ENCODE assay signal across 17 cellular contexts in genomic region chr7:117053407-117053806, GRCh38.
DNase-seq lines count a peak whose midpoint lies in the region; ATAC-seq and TF ChIP-seq lines count a peak whose summit lies in the region.
"Had no signal": no experiment of that assay in that cellular context is flagged by ENCODE, and none has a peak within 500 bp of the region (broad histone marks: within the 10 kb centered on the region; RNA-seq: fewer than 3 reads in every experiment).

No MANE protein-coding gene starts in this region.

- no peak overlapping the region for H3K27ac ChIP-seq in mesenchymal stem cell (ENCODE audit: low read length, poor library complexity, severe bottlenecking)
- H3K27ac ChIP-seq: C4-2B, HL-60 had no signal

- no peak overlapping the region for H2BK5ac ChIP-seq in mesenchymal stem cell (ENCODE audit: low read depth, low read length, poor library complexity, severe bottlenecking)

- H3K36me3 ChIP-seq in mesenchymal stem cell (ENCODE audit: control insufficient read depth in 1 of 2, insufficient read depth in 2 of 2, low read depth in 1 of 2, low read length in 2 of 2), result no peaks in the 10 kb centered on the region

- H3K4me3 Mint-ChIP-seq in WTC11, result no peak overlapping the region

- no peak overlapping the region for H3K23ac ChIP-seq in mesenchymal stem cell (ENCODE audit: low read length in 2 of 2)

- no peak for TF ChIP-seq CTCF in WTC11 (IDR thresholded peaks at IDR 0.05)

- no peak overlapping the region for H2BK15ac ChIP-seq in mesenchymal stem cell (ENCODE audit: low read depth, poor library complexity, severe bottlenecking)

- H3K4me1 Mint-ChIP-seq in WTC11, result no peaks in the 10 kb centered on the region; the same call in 1 of the 2 replicates

- no peak overlapping the region for H3K4me3 ChIP-seq in mesenchymal stem cell (ENCODE audit: insufficient read depth in 1 of 2, low read depth in 1 of 2, low read length in 2 of 2)
- H3K4me3 ChIP-seq: GM12878 had no signal

- CTCF ChIA-PET in WTC11 (lab: Charles Lee), result no interaction called here

- DNase-seq in AG08395 (ENCODE audit: low spot score) (peak; percentile 7), AG20443 (ENCODE audit: low spot score) (peak; percentile 18), WTC11 (ENCODE audit: low spot score) (no peak), mesenchymal stem cell (no peak), DMS79 treated with DMSO at 0.1 percent for 48 hours (lab: John Stamatoyannopoulos, UW) (no peak), NCI-H1092 (lab: John Stamatoyannopoulos, UW) (no peak), T1000 (lab: John Stamatoyannopoulos, UW) (no peak)
- DNase-seq: KBM-7, NCI-H1092 treated with DMSO at 0.1 percent for 48 hours, NCI-H1694, NCI-H446, NCI-H82, SHP77 had no signal

- no peak overlapping the region for H4K8ac ChIP-seq in mesenchymal stem cell (ENCODE audit: low read length)

- H2BK12ac ChIP-seq in mesenchymal stem cell (ENCODE audit: low read length in 2 of 2), result no peak overlapping the region

- no peaks in the 10 kb centered on the region for H3K36me3 Mint-ChIP-seq in WTC11

- no peaks in the 10 kb centered on the region for H3K27me3 ChIP-seq in mesenchymal stem cell (ENCODE audit: control insufficient read depth in 1 of 2, insufficient read depth in 1 of 2, low read length in 2 of 2)

- peak; percentile 53 for ATAC-seq in WTC11
- ATAC-seq: GM12878, SK-N-SH treated with all-trans-retinoic acid at 6 μM for 48 hours had no signal

- H2AFZ ChIP-seq in mesenchymal stem cell (ENCODE audit: low read depth, low read length), result no peak overlapping the region

- H3K27ac Mint-ChIP-seq in WTC11, result peak overlapping the region; percentile 16; the same call in 1 of the 2 replicates

- H3K4me1 ChIP-seq in mesenchymal stem cell (ENCODE audit: control insufficient read depth, insufficient read depth, low read depth, low read length), result peaks cover 2% of the 10 kb centered on the region

- H2AK5ac ChIP-seq in mesenchymal stem cell (ENCODE audit: low read length, severe bottlenecking), result no peak overlapping the region

- H2BK120ac ChIP-seq in mesenchymal stem cell (ENCODE audit: low read depth, low read length), result peak overlapping the region; percentile 49

- H3K18ac ChIP-seq in mesenchymal stem cell (ENCODE audit: low read depth in 1 of 2, low read length in 2 of 2), result no peak overlapping the region

- H3K9ac ChIP-seq in mesenchymal stem cell (ENCODE audit: low read length), result no peak overlapping the region

- peak overlapping the region; percentile 7 for H4K91ac ChIP-seq in mesenchymal stem cell (ENCODE audit: low read length)

- WGBS in mesenchymal stem cell, result 94% methylated on average over 1 of the region's 1 CpG

- no peaks in the 10 kb centered on the region for H3K27me3 Mint-ChIP-seq in WTC11 (ENCODE audit: low read depth)

- POLR2A ChIA-PET in WTC11 (lab: Charles Lee), result no interaction called here

- peaks cover 8% of the 10 kb centered on the region; the same call in 1 of the 2 replicates for H3K9me3 Mint-ChIP-seq in WTC11

- H3K79me1 ChIP-seq in mesenchymal stem cell (replicated peaks; ENCODE audit: low read length, poor library complexity, severe bottlenecking), result peaks cover 24% of the 10 kb centered on the region

- no peak overlapping the region for H3K14ac ChIP-seq in mesenchymal stem cell (ENCODE audit: low read length in 2 of 2)

- H3K4ac ChIP-seq in mesenchymal stem cell (ENCODE audit: low read depth in 1 of 2, low read length in 2 of 2), result no peak overlapping the region

- H3K4me2 ChIP-seq in mesenchymal stem cell (ENCODE audit: low read length, poor library complexity, severe bottlenecking), result no peak overlapping the region

- no peaks in the 10 kb centered on the region for H3K9me3 ChIP-seq in mesenchymal stem cell (ENCODE audit: control insufficient read depth, low read length)

TF ChIP-seq in WTC11, 78 proteins besides CTCF, POLR2A, EP300 and RAD21:
- no peak for TF ChIP-seq TEAD4 (CRISPR knock-in tag; IDR thresholded peaks at IDR 0.05)
- no peak for TF ChIP-seq OVOL2 (CRISPR knock-in tag; IDR thresholded peaks at IDR 0.05; ENCODE audit: borderline replicate concordance)
- TF ChIP-seq AR (CRISPR knock-in tag; IDR thresholded peaks at IDR 0.05), result no peak
- no peak for TF ChIP-seq HMGXB4 (CRISPR knock-in tag; IDR thresholded peaks at IDR 0.05)
- no peak for TF ChIP-seq ZNF396 (CRISPR knock-in tag; IDR thresholded peaks at IDR 0.05; ENCODE audit: borderline replicate concordance)
- no peak for TF ChIP-seq STAT6 (CRISPR knock-in tag; conservative IDR thresholded peaks at IDR 0.05; ENCODE audit: low read depth)
- TF ChIP-seq E2F5 (CRISPR knock-in tag; IDR thresholded peaks at IDR 0.05), result no peak
- TF ChIP-seq SP1 (CRISPR knock-in tag; conservative IDR thresholded peaks at IDR 0.05), result no peak

Comparison
In these comparisons a context has a peak if more than half of its experiments do, and no peak if none do; other contexts are left out.
1. DNase-seq: peak in AG08395 (single experiment) and AG20443 (single experiment); none in WTC11 (single experiment), mesenchymal stem cell (single experiment), DMS79 treated with DMSO at 0.1 percent for 48 hours (single experiment), NCI-H1092 (single experiment) and T1000 (single experiment).